Comparison of ENCODE assay signal across 8 cellular contexts in the genomic region with DNA sequence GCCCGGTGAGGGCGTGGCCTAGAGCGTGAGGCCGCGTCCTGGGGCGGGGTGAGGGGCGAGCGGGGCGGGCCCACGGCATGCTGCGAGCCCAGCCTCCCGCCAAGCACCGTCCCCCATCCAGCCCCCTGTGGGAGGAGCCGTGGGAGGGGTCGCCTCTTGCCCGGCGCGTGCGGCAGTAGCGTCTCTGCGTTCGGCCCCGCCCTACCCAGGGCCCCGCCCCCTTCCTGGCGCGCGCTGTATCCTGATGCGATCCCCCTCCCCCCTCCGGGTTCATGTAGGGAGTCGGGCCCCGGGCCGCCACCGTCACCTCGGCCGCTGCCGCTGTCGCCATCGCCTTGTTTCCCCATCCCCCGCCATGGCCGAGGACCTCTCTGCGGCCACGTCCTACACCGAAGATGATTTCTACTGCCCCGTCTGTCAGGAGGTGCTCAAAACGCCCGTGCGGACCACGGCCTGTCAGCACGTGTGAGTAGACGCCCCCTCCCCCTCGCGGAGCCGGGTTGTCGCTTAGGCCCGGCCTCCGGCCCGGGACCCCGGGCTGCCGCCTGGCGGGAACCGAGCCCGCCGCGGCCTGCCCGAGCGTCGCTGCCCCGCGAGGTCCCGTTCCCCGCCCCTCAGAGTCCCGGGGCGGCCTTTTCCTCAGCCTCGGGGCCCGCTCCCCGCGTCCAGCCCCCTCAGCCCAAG. TPM values are rescaled to one million over a fixed set of nuclear protein-coding genes. Genes with fewer than 3 reads are reported as not detected.
DNase-seq lines count a peak whose midpoint lies in the region; ATAC-seq and TF ChIP-seq lines count a peak whose summit lies in the region.

No MANE protein-coding gene starts in this region.

- TF ChIP-seq CTCF in LNCaP clone FGC (IDR thresholded peaks at IDR 0.05; ENCODE audit: control insufficient read depth, extremely low read depth, insufficient read depth) (no peak), fibroblast of pulmonary artery (IDR thresholded peaks at IDR 0.05; ENCODE audit: low read length, missing control alignments) (no peak), nephron (IDR thresholded peaks at IDR 0.05; ENCODE audit: unreplicated experiment in 3 of 3) (no peak)

- peak overlapping the region; percentile 97 to 99 (median 99) for H3K4me3 Mint-ChIP-seq in nephron

- H3K27ac Mint-ChIP-seq in nephron, result peak overlapping the region; percentile 83 to 97 (median 93)

- peaks cover 28% of the 10 kb centered on the region for H3K36me3 Mint-ChIP-seq in nephron (ENCODE audit: low read depth)

- H3K27me3 Mint-ChIP-seq in nephron (ENCODE audit: low read depth), result no peaks in the 10 kb centered on the region

- peak; percentile 97 for DNase-seq in EL
- peak; percentile 91 for DNase-seq in H4 (ENCODE audit: low spot score)
- peak; percentile 84 for DNase-seq in LNCaP clone FGC (ENCODE audit: low read depth)
- DNase-seq in RPMI8226, result peak; percentile 99
- peak; percentile 100 for DNase-seq in activated T-helper 9 cell treated with anti-CD3 and anti-CD28 coated beads, Interleukin-2, amount 50 U/mL, for 16 hours (ENCODE audit: low read depth)
- peak; percentile 97 for DNase-seq in fibroblast of pulmonary artery (ENCODE audit: low read depth)
- peak; percentile 100 for DNase-seq in stimulated activated naive CD8-positive, alpha-beta T cell treated with anti-CD3 and anti-CD28 coated beads, Interleukin-15, Interleukin-2, amounts not matched to agents 100 U/mL and 50 U/mL, for 24 hours

- ATAC-seq in stimulated activated naive CD8-positive, alpha-beta T cell treated with anti-CD3 and anti-CD28 coated beads, Interleukin-15, Interleukin-2, amounts not matched to agents 100 U/mL and 50 U/mL, for 24 hours, result peak; percentile 93

- peak overlapping the region; percentile 83 for H3K4me3 ChIP-seq in LNCaP clone FGC (ENCODE audit: low read depth, low read length)
- H3K4me3 ChIP-seq in fibroblast of pulmonary artery (replicated peaks; ENCODE audit: low read depth, low read length), result peak overlapping the region; percentile 85

- no peaks in the 10 kb centered on the region for H3K9me3 Mint-ChIP-seq in nephron

- peaks cover 31% of the 10 kb centered on the region for H3K4me1 Mint-ChIP-seq in nephron

RNA-seq across cellular contexts. Expression of a gene that starts 0.9 kb away (rescaled TPM):
- 30.2 and 52.4 TPM in 2 replicates for total RNA-seq in H4 (2014; rRNA removed; shearing (Covaris generic))

Comparison
In these comparisons a context has a peak if more than half of its experiments do, and no peak if none do; other contexts are left out.
1. Peak in every context shown above with its lines: DNase-seq, ATAC-seq and H3K4me3 ChIP-seq.